ENCODE assay signal across 20 cellular contexts in the genomic region with DNA sequence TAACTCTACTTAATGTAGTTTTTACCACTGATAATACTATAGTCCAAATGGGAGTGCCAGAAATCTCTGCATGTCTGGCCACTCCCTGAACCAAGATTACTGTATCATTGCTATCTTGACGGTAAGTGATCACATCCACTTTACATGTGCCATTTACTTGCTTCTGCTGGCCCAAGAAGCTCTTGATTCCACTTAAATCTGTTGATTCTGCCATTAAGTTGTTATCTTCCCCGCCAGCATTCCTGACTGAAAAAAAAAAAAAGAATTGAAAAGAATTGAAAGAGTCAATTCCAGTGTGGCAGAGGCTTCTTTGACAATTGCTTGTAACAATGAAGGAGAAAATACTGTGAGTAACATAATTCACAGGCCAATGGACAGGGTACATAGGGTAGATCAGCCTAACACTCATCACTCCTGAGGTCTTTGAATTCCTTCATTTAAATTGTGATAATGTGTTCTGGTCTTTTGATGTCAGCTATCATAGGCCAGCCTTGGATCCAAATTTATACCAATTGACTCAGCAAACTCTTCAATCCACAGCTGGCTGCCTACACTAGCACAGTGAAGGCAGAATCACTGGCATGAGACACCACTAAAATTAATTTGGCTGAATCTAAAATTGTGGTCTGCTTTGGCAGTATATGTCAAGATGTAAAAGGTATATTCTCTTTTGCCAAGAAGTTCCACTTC.
"Had no signal": no experiment of that assay in that cellular context is flagged by ENCODE, and none has a peak within 500 bp of the region (broad histone marks: within the 10 kb centered on the region; RNA-seq: fewer than 3 reads in every experiment).

No MANE protein-coding gene starts in this region.

- H3K4me3 Mint-ChIP-seq: effector memory CD8-positive, alpha-beta T cell; immature natural killer cell; naive thymus-derived CD4-positive, alpha-beta T cell; nephron progenitor cell had no signal

- H3K36me3 ChIP-seq: esophagus muscularis mucosa, gastrocnemius medialis, left lung, stomach, thoracic aorta, transverse colon had no signal

- ATAC-seq: effector memory CD8-positive, alpha-beta T cell; gastrocnemius medialis; left lung; naive thymus-derived CD4-positive, alpha-beta T cell; sciatic nerve had no signal

- H3K4me1 Mint-ChIP-seq: immature natural killer cell; naive thymus-derived CD4-positive, alpha-beta T cell; nephron progenitor cell had no signal

- H3K27ac ChIP-seq: epithelial cell of prostate, esophagus muscularis mucosa, gastrocnemius medialis, left lung, skin epidermis, stomach, thoracic aorta, transverse colon had no signal

- H3K27me3 Mint-ChIP-seq: effector memory CD8-positive, alpha-beta T cell; naive thymus-derived CD4-positive, alpha-beta T cell had no signal

- H3K27me3 ChIP-seq: esophagus muscularis mucosa, gastrocnemius medialis, left lung, stomach, transverse colon had no signal

- H3K4me3 ChIP-seq: esophagus muscularis mucosa, gastrocnemius medialis, left lung, lung, skin epidermis, stomach, thoracic aorta, transverse colon had no signal

- DNase-seq: effector memory CD8-positive, alpha-beta T cell; gastrocnemius medialis; immature natural killer cell; left lung; mesenchymal stem cell; naive thymus-derived CD4-positive, alpha-beta T cell; nephron progenitor cell; posterior cingulate gyrus; stimulated activated CD4-positive, alpha-beta T cell treated with anti-CD3 and anti-CD28 coated beads, Interleukin-2, amount 100 ng/mL, for 24 hours; stimulated activated CD4-positive, alpha-beta T cell treated with anti-CD3 and anti-CD28 coated beads, Interleukin-4, amount 100 ng/mL, for 4 hours; stimulated activated naive CD4-positive, alpha-beta T cell; stomach; substantia nigra; transverse colon had no signal

- H3K36me3 Mint-ChIP-seq: immature natural killer cell; naive thymus-derived CD4-positive, alpha-beta T cell had no signal

- H3K9me3 ChIP-seq: esophagus muscularis mucosa, gastrocnemius medialis, left lung, thoracic aorta had no signal

- H3K27ac Mint-ChIP-seq: effector memory CD8-positive, alpha-beta T cell; immature natural killer cell; naive thymus-derived CD4-positive, alpha-beta T cell; nephron progenitor cell had no signal

- H3K4me1 ChIP-seq: esophagus muscularis mucosa, gastrocnemius medialis, left lung, stomach, transverse colon had no signal
